Comparison of ENCODE assay signal across 25 cellular contexts in genomic region chr1:5287178-5288155, GRCh38.
"Had no signal": no experiment of that assay in that cellular context is flagged by ENCODE, and none has a peak within 500 bp of the region (broad histone marks: within the 10 kb centered on the region; RNA-seq: fewer than 3 reads in every experiment).

No MANE protein-coding gene starts in this region.

- DNase-seq: activated CD4-positive, alpha-beta memory T cell treated with anti-CD3 and anti-CD28 coated beads for 36 hours; activated CD4-positive, alpha-beta T cell treated with anti-CD3 and anti-CD28 coated beads for 1 hour; activated CD4-positive, alpha-beta T cell treated with anti-CD3 and anti-CD28 coated beads, Interleukin-2, amount 10 ng/mL, durations not matched to agents 7 days and 5 days; activated gamma-delta T cell; activated naive CD4-positive, alpha-beta T cell treated with anti-CD3 and anti-CD28 coated beads for 36 hours; activated T-cell treated with anti-CD3 and anti-CD28 coated beads for 4 hours; activated T-cell treated with anti-CD3 and anti-CD28 coated beads, Interleukin-2, amount 50 U/mL, for 48 hours; amygdala; brain microvascular endothelial cell; Kasumi-1; KBM-7; NCI-H1092 treated with DMSO at 0.1 percent for 48 hours; NCI-H1417 treated with DMSO at 0.1 percent for 48 hours; NCI-H1694; NCI-H2029 treated with DMSO at 0.1 percent for 48 hours; NCI-H345; NCI-H510A; NCI-H526 treated with DMSO at 0.1 percent for 48 hours; NCI-H82; SJCRH30 had no signal

- H3K9me3 ChIP-seq: SJCRH30 had no signal

- H3K36me3 Mint-ChIP-seq: activated CD4-positive, alpha-beta memory T cell treated with anti-CD3 and anti-CD28 coated beads for 36 hours; activated naive CD8-positive, alpha-beta T cell had no signal

- H3K4me1 Mint-ChIP-seq: activated CD4-positive, alpha-beta T cell treated with anti-CD3 and anti-CD28 coated beads, Interleukin-2, amount 10 ng/mL, durations not matched to agents 7 days and 5 days; activated T-helper 17 cell treated with anti-CD3 and anti-CD28 coated beads, Interleukin-2, amount 50 U/mL, for 72 hours; WTC11 had no signal

- H3K4me1 ChIP-seq: SJCRH30 had no signal

- H3K4me3 Mint-ChIP-seq: activated CD4-positive, alpha-beta memory T cell treated with anti-CD3 and anti-CD28 coated beads for 36 hours; activated CD4-positive, alpha-beta T cell treated with anti-CD3 and anti-CD28 coated beads, Interleukin-2, amount 10 ng/mL, durations not matched to agents 7 days and 5 days; activated naive CD4-positive, alpha-beta T cell treated with anti-CD3 and anti-CD28 coated beads for 36 hours; activated naive CD8-positive, alpha-beta T cell; activated T-helper 17 cell treated with anti-CD3 and anti-CD28 coated beads, Interleukin-2, amount 50 U/mL, for 72 hours; T-helper 1 cell treated with Interleukin-12 subunit alpha and Interleukin-12 subunit beta and Interleukin-4 antibody, amounts not matched to agents 30 μg/mL and 1 μg/mL, for 36 hours; WTC11 had no signal

- H3K4me3 ChIP-seq: cardiac muscle cell, SJCRH30 had no signal

- H3K27me3 ChIP-seq: brain microvascular endothelial cell, cardiac muscle cell, SJCRH30 had no signal

- H3K27ac Mint-ChIP-seq: activated CD4-positive, alpha-beta memory T cell treated with anti-CD3 and anti-CD28 coated beads for 36 hours; activated CD4-positive, alpha-beta T cell treated with anti-CD3 and anti-CD28 coated beads, Interleukin-2, amount 10 ng/mL, durations not matched to agents 7 days and 5 days; activated naive CD4-positive, alpha-beta T cell treated with anti-CD3 and anti-CD28 coated beads for 36 hours; activated naive CD8-positive, alpha-beta T cell; activated T-helper 17 cell treated with anti-CD3 and anti-CD28 coated beads, Interleukin-2, amount 50 U/mL, for 72 hours; T-helper 1 cell treated with Interleukin-12 subunit alpha and Interleukin-12 subunit beta and Interleukin-4 antibody, amounts not matched to agents 30 μg/mL and 1 μg/mL, for 36 hours; WTC11 had no signal

- ATAC-seq: activated T-helper 17 cell treated with anti-CD3 and anti-CD28 coated beads, Interleukin-2, amount 50 U/mL, for 72 hours; WTC11 had no signal

- H3K27ac ChIP-seq: brain microvascular endothelial cell, cardiac muscle cell, SJCRH30 had no signal

- H3K9me3 Mint-ChIP-seq: activated CD4-positive, alpha-beta memory T cell treated with anti-CD3 and anti-CD28 coated beads for 36 hours; activated naive CD4-positive, alpha-beta T cell treated with anti-CD3 and anti-CD28 coated beads for 36 hours; activated T-helper 17 cell treated with anti-CD3 and anti-CD28 coated beads, Interleukin-2, amount 50 U/mL, for 72 hours; T-helper 1 cell treated with Interleukin-12 subunit alpha and Interleukin-12 subunit beta and Interleukin-4 antibody, amounts not matched to agents 30 μg/mL and 1 μg/mL, for 36 hours had no signal

- H3K27me3 Mint-ChIP-seq: activated CD4-positive, alpha-beta memory T cell treated with anti-CD3 and anti-CD28 coated beads for 36 hours; activated CD4-positive, alpha-beta T cell treated with anti-CD3 and anti-CD28 coated beads, Interleukin-2, amount 10 ng/mL, durations not matched to agents 7 days and 5 days; activated naive CD8-positive, alpha-beta T cell had no signal

- H3K36me3 ChIP-seq: brain microvascular endothelial cell, cardiac muscle cell, SJCRH30 had no signal
